Comparison of ENCODE assay signal across 1 cellular context in the genomic region with DNA sequence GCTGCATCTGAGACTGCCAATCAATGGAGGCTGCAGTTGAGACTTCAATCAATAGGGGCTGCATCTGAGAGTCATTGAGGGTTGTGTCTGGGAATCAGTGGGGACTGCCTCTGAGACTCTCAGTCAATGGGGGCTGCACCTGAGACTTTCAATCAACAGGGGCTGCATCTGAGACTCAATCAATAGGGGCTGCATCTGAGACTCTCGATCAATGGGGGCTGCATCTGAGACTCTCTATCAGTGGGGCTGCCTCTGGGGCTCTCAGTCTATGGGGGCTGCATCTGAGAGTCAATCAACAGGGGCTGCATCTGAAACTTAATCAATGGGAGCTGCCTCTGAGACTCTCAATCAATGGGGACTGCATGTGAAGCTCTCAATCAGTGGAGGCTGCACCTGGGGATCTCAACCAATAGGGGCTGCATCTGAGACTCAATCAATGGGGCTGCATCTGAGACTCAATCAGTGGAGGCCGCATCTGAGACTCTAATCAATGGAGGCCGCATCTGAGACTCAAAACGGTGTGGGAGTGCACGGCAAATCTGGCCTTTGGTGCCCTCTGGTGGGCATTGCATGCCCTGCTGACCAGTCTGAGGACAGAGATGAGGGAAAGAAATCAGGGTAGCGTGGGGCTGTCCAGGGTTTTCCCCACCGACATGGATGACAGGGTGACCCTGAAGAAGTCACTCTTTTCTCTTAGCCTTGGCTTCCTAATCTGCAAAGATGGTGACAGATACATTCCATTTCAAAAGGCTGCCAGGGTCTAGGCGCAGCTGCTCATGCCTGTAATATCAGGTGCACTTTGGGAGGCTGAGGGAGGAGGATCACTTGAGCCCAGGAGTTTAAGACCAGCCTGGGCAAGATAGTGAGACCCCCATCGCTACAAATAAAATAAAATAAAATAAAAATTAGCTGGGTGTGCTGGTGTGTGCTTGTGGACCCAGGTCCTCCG.
TF ChIP-seq lines count a peak whose summit lies in the region.

No MANE protein-coding gene starts in this region.

TF ChIP-seq in HCT116, 20 proteins besides CTCF, POLR2A, EP300 and RAD21:
- TF ChIP-seq, protein P1, sequence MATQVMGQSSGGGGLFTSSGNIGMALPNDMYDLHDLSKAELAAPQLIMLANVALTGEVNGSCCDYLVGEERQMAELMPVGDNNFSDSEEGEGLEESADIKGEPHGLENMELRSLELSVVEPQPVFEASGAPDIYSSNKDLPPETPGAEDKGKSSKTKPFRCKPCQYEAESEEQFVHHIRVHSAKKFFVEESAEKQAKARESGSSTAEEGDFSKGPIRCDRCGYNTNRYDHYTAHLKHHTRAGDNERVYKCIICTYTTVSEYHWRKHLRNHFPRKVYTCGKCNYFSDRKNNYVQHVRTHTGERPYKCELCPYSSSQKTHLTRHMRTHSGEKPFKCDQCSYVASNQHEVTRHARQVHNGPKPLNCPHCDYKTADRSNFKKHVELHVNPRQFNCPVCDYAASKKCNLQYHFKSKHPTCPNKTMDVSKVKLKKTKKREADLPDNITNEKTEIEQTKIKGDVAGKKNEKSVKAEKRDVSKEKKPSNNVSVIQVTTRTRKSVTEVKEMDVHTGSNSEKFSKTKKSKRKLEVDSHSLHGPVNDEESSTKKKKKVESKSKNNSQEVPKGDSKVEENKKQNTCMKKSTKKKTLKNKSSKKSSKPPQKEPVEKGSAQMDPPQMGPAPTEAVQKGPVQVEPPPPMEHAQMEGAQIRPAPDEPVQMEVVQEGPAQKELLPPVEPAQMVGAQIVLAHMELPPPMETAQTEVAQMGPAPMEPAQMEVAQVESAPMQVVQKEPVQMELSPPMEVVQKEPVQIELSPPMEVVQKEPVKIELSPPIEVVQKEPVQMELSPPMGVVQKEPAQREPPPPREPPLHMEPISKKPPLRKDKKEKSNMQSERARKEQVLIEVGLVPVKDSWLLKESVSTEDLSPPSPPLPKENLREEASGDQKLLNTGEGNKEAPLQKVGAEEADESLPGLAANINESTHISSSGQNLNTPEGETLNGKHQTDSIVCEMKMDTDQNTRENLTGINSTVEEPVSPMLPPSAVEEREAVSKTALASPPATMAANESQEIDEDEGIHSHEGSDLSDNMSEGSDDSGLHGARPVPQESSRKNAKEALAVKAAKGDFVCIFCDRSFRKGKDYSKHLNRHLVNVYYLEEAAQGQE (IDR thresholded peaks at IDR 0.05; ENCODE audit: low read depth) = no peak
- no peak for TF ChIP-seq ZFX (IDR thresholded peaks at IDR 0.05)
- peak; percentile 41 for TF ChIP-seq YY1 (IDR thresholded peaks at IDR 0.05; ENCODE audit: extremely low read depth, insufficient replicate concordance, low read depth, low read length)
- peak; percentile 42 for TF ChIP-seq TCF7L2 (IDR thresholded peaks at IDR 0.05; ENCODE audit: borderline replicate concordance, extremely low read depth, insufficient read depth, insufficient read length)
- TF ChIP-seq, protein P2, sequence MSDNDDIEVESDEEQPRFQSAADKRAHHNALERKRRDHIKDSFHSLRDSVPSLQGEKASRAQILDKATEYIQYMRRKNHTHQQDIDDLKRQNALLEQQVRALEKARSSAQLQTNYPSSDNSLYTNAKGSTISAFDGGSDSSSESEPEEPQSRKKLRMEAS (IDR thresholded peaks at IDR 0.05) = no peak
